ENCODE assay signal across 9 cellular contexts in genomic region chr4:153205757-153206156, GRCh38. TPM values are rescaled to one million over a fixed set of nuclear protein-coding genes. Genes with fewer than 3 reads are reported as not detected.
DNase-seq lines count a peak whose midpoint lies in the region; ATAC-seq and TF ChIP-seq lines count a peak whose summit lies in the region.
"Had no signal": no experiment of that assay in that cellular context is flagged by ENCODE, and none has a peak within 500 bp of the region (broad histone marks: within the 10 kb centered on the region; RNA-seq: fewer than 3 reads in every experiment).

No MANE protein-coding gene starts in this region.

- peaks cover 17% of the 10 kb centered on the region for H3K4me1 ChIP-seq in hepatocyte (ENCODE audit: insufficient read depth)
- peaks cover 0 to 26% (median 9%) of the 10 kb centered on the region in 3 donors for H3K4me1 ChIP-seq in esophagus squamous epithelium

- H4K20me1 ChIP-seq in hepatocyte (ENCODE audit: insufficient read depth, poor library complexity, severe bottlenecking): no peaks in the 10 kb centered on the region

- POLR2A ChIA-PET in activated CD4-positive, alpha-beta memory T cell treated with anti-CD3 and anti-CD28 coated beads for 36 hours (lab: Charles Lee): interaction anchor here (0.9 kb wide), 1 partner anchor 46 kb away, joined by 4 read pairs; no protein-coding TSS in a partner anchor

- no peaks in the 10 kb centered on the region for H3K9me3 Mint-ChIP-seq in activated CD4-positive, alpha-beta memory T cell treated with anti-CD3 and anti-CD28 coated beads for 36 hours
- H3K9me3 Mint-ChIP-seq in chondrocyte (ENCODE audit: low read depth): no peaks in the 10 kb centered on the region

- H3K36me3 ChIP-seq in hepatocyte (replicated peaks; ENCODE audit: insufficient read depth, low read depth): no peaks in the 10 kb centered on the region
- no peaks in the 10 kb centered on the region for H3K36me3 ChIP-seq in esophagus squamous epithelium

- peak overlapping the region; percentile 75 for H3K4me2 ChIP-seq in hepatocyte

- H3K27me3 ChIP-seq in hepatocyte (no peaks in the 10 kb centered on the region), esophagus squamous epithelium (no peaks in the 10 kb centered on the region)

- no peak for TF ChIP-seq POLR2A in esophagus squamous epithelium (IDR thresholded peaks at IDR 0.05)

- H3K4me3 ChIP-seq in hepatocyte (peak overlapping the region; percentile 25), esophagus squamous epithelium (peak overlapping the region in 1 of 4 donors; percentile 54)

- WGBS in hepatocyte (ENCODE audit: low lambda C conversion rate, missing lambda C conversion rate): 30% methylated on average over 5 of the region's 5 CpGs
- WGBS in esophagus squamous epithelium, 2 donors: 49 to 67% methylated on average over 2 to 5 of the region's 5 CpGs

- H3K4me1 Mint-ChIP-seq in activated CD4-positive, alpha-beta memory T cell treated with anti-CD3 and anti-CD28 coated beads for 36 hours (ENCODE audit: low read depth): peaks cover 35% of the 10 kb centered on the region
- H3K4me1 Mint-ChIP-seq in chondrocyte (ENCODE audit: low read depth): peaks cover 9% of the 10 kb centered on the region

- H3K79me2 ChIP-seq in hepatocyte: peaks cover 35% of the 10 kb centered on the region

- H3K36me3 Mint-ChIP-seq in activated CD4-positive, alpha-beta memory T cell treated with anti-CD3 and anti-CD28 coated beads for 36 hours: no peaks in the 10 kb centered on the region
- H3K36me3 Mint-ChIP-seq in chondrocyte (ENCODE audit: low read depth): no peaks in the 10 kb centered on the region

- no peaks in the 10 kb centered on the region for H3K9me2 ChIP-seq in hepatocyte (replicated peaks; ENCODE audit: insufficient read depth)

- CTCF ChIA-PET in activated CD4-positive, alpha-beta memory T cell treated with anti-CD3 and anti-CD28 coated beads for 36 hours (lab: Charles Lee): interaction anchor here (1.0 kb wide), 1 partner anchor 48 kb away, joined by 3 read pairs; no protein-coding TSS in a partner anchor

- H2AFZ ChIP-seq in hepatocyte: no peak overlapping the region

- no peak for ATAC-seq in GM21717 (IDR thresholded peaks at IDR 0.05; ENCODE audit: unreplicated experiment)
- ATAC-seq in GM18907 (IDR thresholded peaks at IDR 0.05; ENCODE audit: unreplicated experiment): no peak

- intact Hi-C loops in activated CD4-positive, alpha-beta memory T cell treated with anti-CD3 and anti-CD28 coated beads for 36 hours (cut with micrococcal nuclease): loop anchor here (1.0 to 2.0 kb wide), 2 partner anchors 17 to 46 kb away; no protein-coding TSS in a partner anchor
- intact Hi-C loops in esophagus squamous epithelium (cut with DNase I): no loop called here

- no peaks in the 10 kb centered on the region for H3K27me3 Mint-ChIP-seq in activated CD4-positive, alpha-beta memory T cell treated with anti-CD3 and anti-CD28 coated beads for 36 hours
- H3K27me3 Mint-ChIP-seq in chondrocyte (ENCODE audit: low read depth): no peaks in the 10 kb centered on the region

- DNase-seq in HT-29 (ENCODE audit: low spot score): peak; percentile 85
- peak; percentile 75 for DNase-seq in activated CD4-positive, alpha-beta memory T cell treated with anti-CD3 and anti-CD28 coated beads for 36 hours
- peak; percentile 92 for DNase-seq in hepatocyte (ENCODE audit: low spot score)
- peak; percentile 45 for DNase-seq in stimulated activated CD4-positive, alpha-beta T cell treated with anti-CD3 and anti-CD28 coated beads, Interleukin-4, amount 100 ng/mL, for 24 hours
- no peak for DNase-seq in chondrocyte (ENCODE audit: low spot score)
- DNase-seq in esophagus squamous epithelium (lab: John Stamatoyannopoulos, UW): no peak
- DNase-seq: NCI-H524 had no signal

- peak overlapping the region; percentile 64 for H3K4me3 Mint-ChIP-seq in activated CD4-positive, alpha-beta memory T cell treated with anti-CD3 and anti-CD28 coated beads for 36 hours
- H3K4me3 Mint-ChIP-seq in chondrocyte (ENCODE audit: unreplicated experiment): no peak overlapping the region

- H3K27ac Mint-ChIP-seq in activated CD4-positive, alpha-beta memory T cell treated with anti-CD3 and anti-CD28 coated beads for 36 hours: peak overlapping the region; percentile 66
- no peak overlapping the region for H3K27ac Mint-ChIP-seq in chondrocyte (ENCODE audit: unreplicated experiment)

- H3K9me3 ChIP-seq in hepatocyte (ENCODE audit: low read depth): no peaks in the 10 kb centered on the region
- H3K9me3 ChIP-seq in esophagus squamous epithelium: no peaks in the 10 kb centered on the region

- no peak for TF ChIP-seq CTCF in hepatocyte (IDR thresholded peaks at IDR 0.05; ENCODE audit: poor library complexity)
- no peak for TF ChIP-seq CTCF in chondrocyte (IDR thresholded peaks at IDR 0.05)
- no peak for TF ChIP-seq CTCF in esophagus squamous epithelium (IDR thresholded peaks at IDR 0.05)

- H3K27ac ChIP-seq in hepatocyte (peak overlapping the region; percentile 97), esophagus squamous epithelium (peak overlapping the region in 1 of 4 donors; percentile 5)

RNA-seq across cellular contexts. Expression of gene TRIM2, which starts 1.5 kb away (rescaled TPM):
- total RNA-seq in HT-29 (2014; rRNA removed; shearing (Covaris generic)): 58.5 and 64.8 TPM in 2 replicates
- total RNA-seq in activated CD4-positive, alpha-beta memory T cell treated with anti-CD3 and anti-CD28 coated beads for 36 hours: 1 to 10 TPM; 1.7 to 2.9 TPM
- total RNA-seq in hepatocyte (82.1 and 84.1 TPM in 2 replicates), chondrocyte (18.2 to 25.8 TPM (median 19.1 TPM) in 3 replicates), esophagus squamous epithelium (10 to 100 TPM in 3 of 4 donors, 1 to 10 TPM in 1; 5.8 to 18.9 (median 14.9) TPM)
- 24.4 and 32.0 TPM in 2 replicates for polyA plus RNA-seq in hepatocyte

Comparison
In these comparisons a context has a peak if more than half of its experiments do, and no peak if none do; other contexts are left out.
1. DNase-seq: peak in HT-29 (single experiment), activated CD4-positive, alpha-beta memory T cell treated with anti-CD3 and anti-CD28 coated beads for 36 hours (single experiment), hepatocyte (single experiment) and stimulated activated CD4-positive, alpha-beta T cell treated with anti-CD3 and anti-CD28 coated beads, Interleukin-4, amount 100 ng/mL, for 24 hours (single experiment); none in chondrocyte (single experiment) and esophagus squamous epithelium (single experiment).